ENCODE assay signal across 3 cellular contexts in the genomic region with DNA sequence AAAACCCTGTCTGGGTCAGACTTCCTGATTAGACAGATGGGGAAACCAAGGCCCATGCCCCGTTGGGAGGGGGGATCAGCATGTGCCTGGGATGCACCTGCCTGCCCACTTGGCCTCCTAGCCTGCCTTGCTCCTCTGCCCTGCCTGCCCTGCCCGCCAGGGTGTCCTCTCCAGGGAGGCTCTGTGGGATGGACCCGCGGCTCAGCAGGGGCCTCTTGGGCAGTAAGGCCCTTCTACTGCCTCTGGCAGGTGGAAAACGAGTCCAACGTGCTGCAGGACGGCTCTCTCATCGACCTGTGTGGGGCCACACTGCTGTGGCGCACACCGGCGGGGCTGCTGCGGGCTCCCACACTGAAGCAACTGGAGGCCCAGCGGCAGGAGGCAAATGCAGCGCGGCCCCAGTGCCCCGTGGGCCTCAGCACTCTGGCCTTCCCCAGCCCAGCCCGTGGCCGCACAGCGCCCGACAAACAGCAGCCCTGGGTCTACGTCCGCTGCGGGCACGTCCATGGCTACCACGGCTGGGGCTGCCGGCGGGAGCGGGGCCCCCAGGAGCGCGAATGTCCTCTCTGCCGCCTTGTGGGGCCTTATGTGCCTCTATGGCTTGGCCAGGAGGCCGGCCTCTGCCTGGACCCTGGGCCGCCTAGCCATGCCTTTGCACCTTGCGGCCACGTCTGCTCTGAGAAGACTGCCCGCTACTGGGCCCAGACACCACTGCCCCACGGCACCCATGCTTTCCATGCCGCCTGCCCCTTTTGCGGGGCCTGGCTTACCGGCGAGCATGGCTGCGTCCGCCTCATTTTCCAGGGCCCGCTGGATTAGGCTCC.
TF ChIP-seq lines count a peak whose summit lies in the region.

No MANE protein-coding gene starts in this region.

TF ChIP-seq in HEK293, 187 proteins besides CTCF, POLR2A, EP300 and RAD21:
- no peak for TF ChIP-seq ZBTB48 (tag by site-specific recombination; IDR thresholded peaks at IDR 0.05)
- TF ChIP-seq GLIS1 (tag by site-specific recombination; IDR thresholded peaks at IDR 0.05) = peak; percentile 32
- peak; percentile 57 for TF ChIP-seq ZIC2 (tag by site-specific recombination; IDR thresholded peaks at IDR 0.05)

TF ChIP-seq in WTC11, 78 proteins besides CTCF, POLR2A, EP300 and RAD21:
- 0 out of 2 replicates have a peak, but pooled peaks have one; percentile 17 for TF ChIP-seq PRDM15 (CRISPR knock-in tag; IDR thresholded peaks at IDR 0.05)
- no peak for TF ChIP-seq ZNF423 (CRISPR knock-in tag; IDR thresholded peaks at IDR 0.05)

TF ChIP-seq in HepG2, 621 proteins besides CTCF, POLR2A, EP300 and RAD21:
- TF ChIP-seq TAF15 (IDR thresholded peaks at IDR 0.05; ENCODE audit: low read depth, low read length, poor library complexity, severe bottlenecking) (no peak), PHB2 (IDR thresholded peaks at IDR 0.05; ENCODE audit: partially characterized antibody) (no peak), RBFOX2 (IDR thresholded peaks at IDR 0.05; ENCODE audit: low read depth, low read length) (peak; percentile 22), ZNF788 (CRISPR knock-in tag; IDR thresholded peaks at IDR 0.05; ENCODE audit: borderline replicate concordance) (no peak), AKAP8 (CRISPR knock-in tag; IDR thresholded peaks at IDR 0.05) (0 out of 2 replicates have a peak, but pooled peaks have one; percentile 18), ZNF644 (CRISPR knock-in tag; IDR thresholded peaks at IDR 0.05; ENCODE audit: low read depth) (no peak), AGO2 (optimal IDR thresholded peaks at IDR 0.05; ENCODE audit: low read depth, low read length) (peak; percentile 80), GABPB1 (CRISPR knock-in tag; IDR thresholded peaks at IDR 0.05) (peak; percentile 11; the same call in 1 of the 2 replicates)
